23 cellular contexts compared by ENCODE assay signal in the genomic region with DNA sequence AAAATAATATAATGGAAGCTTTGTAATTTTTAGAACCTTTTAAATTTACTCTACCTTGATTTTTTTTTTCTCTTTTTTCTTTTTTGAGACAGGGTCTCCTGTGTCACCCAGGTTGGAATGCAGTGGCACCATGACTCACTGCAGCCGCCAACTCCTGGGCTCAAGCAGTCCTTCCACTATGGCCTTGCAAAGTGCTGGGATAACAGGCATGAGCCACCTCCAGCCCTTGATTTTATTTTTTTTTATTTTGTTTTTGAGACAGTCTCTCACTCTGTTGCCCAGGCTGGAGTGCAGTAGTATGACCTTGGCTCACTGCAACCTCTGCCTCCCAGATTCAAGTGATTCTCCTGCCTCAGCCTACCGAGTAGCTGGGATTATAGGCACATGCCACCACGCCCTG.
"Had no signal": no experiment of that assay in that cellular context is flagged by ENCODE, and none has a peak within 500 bp of the region (broad histone marks: within the 10 kb centered on the region; RNA-seq: fewer than 3 reads in every experiment).

No MANE protein-coding gene starts in this region.

- H3K9me3 Mint-ChIP-seq: activated B cell treated with CpG ODN at 0.5 μM for 24 hours; activated CD4-positive, alpha-beta memory T cell treated with anti-CD3 and anti-CD28 coated beads, Interleukin-2, amount 10 ng/mL, durations not matched to agents 7 days and 5 days; activated naive CD8-positive, alpha-beta T cell treated with anti-CD3 and anti-CD28 coated beads, Interleukin-2, amount 10 ng/mL, durations not matched to agents 7 days and 5 days; activated T-helper 2 cell treated with anti-CD3 and anti-CD28 coated beads, Interferon-gamma antibody, Interleukin-2, Interleukin-4, amounts not matched to agents 10 μg/mL and 5 μg/mL and 100 μg/mL, durations not matched to agents 14 hours and 24 hours and 36 hours; central memory CD8-positive, alpha-beta T cell; naive thymus-derived CD8-positive, alpha-beta T cell; stimulated activated memory B cell treated with anti-CD40 and anti-IgM and Interleukin-4, amounts not matched to agents 10 μg/mL and 1 μg/mL and 100 μg/mL, for 72 hours; type B pancreatic cell had no signal

- ATAC-seq: naive thymus-derived CD8-positive, alpha-beta T cell; psoas muscle; right cardiac atrium; stimulated activated memory B cell treated with anti-CD40 and anti-IgM and Interleukin-4, amounts not matched to agents 10 μg/mL and 1 μg/mL and 100 μg/mL, for 72 hours had no signal

- DNase-seq: activated B cell treated with CpG ODN at 0.5 μM for 24 hours; activated CD4-positive, alpha-beta memory T cell treated with anti-CD3 and anti-CD28 coated beads, Interleukin-2, amount 10 ng/mL, durations not matched to agents 7 days and 5 days; activated CD4-positive, alpha-beta T cell treated with anti-CD3 and anti-CD28 coated beads for 4 hours; activated naive CD4-positive, alpha-beta T cell treated with Interleukin-2 at 50 U/mL for 16 hours; activated naive CD8-positive, alpha-beta T cell treated with anti-CD3 and anti-CD28 coated beads, Interleukin-2, amount 10 ng/mL, durations not matched to agents 7 days and 5 days; activated T-cell treated with anti-CD3 and anti-CD28 coated beads, Interleukin-2, amount 50 U/mL, for 1 hour; brain microvascular endothelial cell; erythroblast; foreskin melanocyte; head of caudate nucleus; mesenchymal stem cell; naive thymus-derived CD8-positive, alpha-beta T cell; psoas muscle; right cardiac atrium; small intestine; stimulated activated CD4-positive, alpha-beta T cell treated with anti-CD3 and anti-CD28 coated beads, Interleukin-4, amount 100 ng/mL, for 4 hours; T-helper 2 cell; testis had no signal

- H3K9me3 ChIP-seq: psoas muscle, testis had no signal

- H3K27me3 Mint-ChIP-seq: activated B cell treated with CpG ODN at 0.5 μM for 24 hours; activated CD4-positive, alpha-beta memory T cell treated with anti-CD3 and anti-CD28 coated beads, Interleukin-2, amount 10 ng/mL, durations not matched to agents 7 days and 5 days; activated naive CD8-positive, alpha-beta T cell treated with anti-CD3 and anti-CD28 coated beads, Interleukin-2, amount 10 ng/mL, durations not matched to agents 7 days and 5 days; central memory CD8-positive, alpha-beta T cell; naive thymus-derived CD8-positive, alpha-beta T cell; stimulated activated memory B cell treated with anti-CD40 and anti-IgM and Interleukin-4, amounts not matched to agents 10 μg/mL and 1 μg/mL and 100 μg/mL, for 72 hours; type B pancreatic cell had no signal

- H3K4me3 Mint-ChIP-seq: activated B cell treated with CpG ODN at 0.5 μM for 24 hours; activated CD4-positive, alpha-beta memory T cell treated with anti-CD3 and anti-CD28 coated beads, Interleukin-2, amount 10 ng/mL, durations not matched to agents 7 days and 5 days; activated naive CD8-positive, alpha-beta T cell treated with anti-CD3 and anti-CD28 coated beads, Interleukin-2, amount 10 ng/mL, durations not matched to agents 7 days and 5 days; central memory CD8-positive, alpha-beta T cell; naive thymus-derived CD8-positive, alpha-beta T cell; stimulated activated memory B cell treated with anti-CD40 and anti-IgM and Interleukin-4, amounts not matched to agents 10 μg/mL and 1 μg/mL and 100 μg/mL, for 72 hours; type B pancreatic cell had no signal

- H3K4me3 ChIP-seq: coronary artery, psoas muscle, testis had no signal

- H3K4me1 Mint-ChIP-seq: activated CD4-positive, alpha-beta memory T cell treated with anti-CD3 and anti-CD28 coated beads, Interleukin-2, amount 10 ng/mL, durations not matched to agents 7 days and 5 days; activated naive CD8-positive, alpha-beta T cell treated with anti-CD3 and anti-CD28 coated beads, Interleukin-2, amount 10 ng/mL, durations not matched to agents 7 days and 5 days; central memory CD8-positive, alpha-beta T cell had no signal

- H3K4me1 ChIP-seq: psoas muscle, testis had no signal

- H3K27ac Mint-ChIP-seq: activated B cell treated with CpG ODN at 0.5 μM for 24 hours; activated CD4-positive, alpha-beta memory T cell treated with anti-CD3 and anti-CD28 coated beads, Interleukin-2, amount 10 ng/mL, durations not matched to agents 7 days and 5 days; activated naive CD8-positive, alpha-beta T cell treated with anti-CD3 and anti-CD28 coated beads, Interleukin-2, amount 10 ng/mL, durations not matched to agents 7 days and 5 days; activated T-helper 2 cell treated with anti-CD3 and anti-CD28 coated beads, Interferon-gamma antibody, Interleukin-2, Interleukin-4, amounts not matched to agents 10 μg/mL and 5 μg/mL and 100 μg/mL, durations not matched to agents 14 hours and 24 hours and 36 hours; stimulated activated memory B cell treated with anti-CD40 and anti-IgM and Interleukin-4, amounts not matched to agents 10 μg/mL and 1 μg/mL and 100 μg/mL, for 72 hours; type B pancreatic cell had no signal

- H3K27ac ChIP-seq: brain microvascular endothelial cell, coronary artery, psoas muscle, testis had no signal

- H3K27me3 ChIP-seq: brain microvascular endothelial cell, testis had no signal
